In genomic region chr12:104501115-104501514, GRCh38 we compare ENCODE assay signal across 16 cellular contexts.
"Had no signal": no experiment of that assay in that cellular context is flagged by ENCODE, and none has a peak within 500 bp of the region (broad histone marks: within the 10 kb centered on the region; RNA-seq: fewer than 3 reads in every experiment).

No MANE protein-coding gene starts in this region.

- H3K27ac Mint-ChIP-seq: activated CD4-positive, alpha-beta memory T cell treated with anti-CD3 and anti-CD28 coated beads for 36 hours; endodermal cell; memory B cell had no signal

- H3K27me3 ChIP-seq: gastroesophageal sphincter, sigmoid colon, upper lobe of left lung had no signal

- H3K9me3 ChIP-seq: gastroesophageal sphincter, sigmoid colon, upper lobe of left lung had no signal

- H3K4me2 ChIP-seq: smooth muscle cell had no signal

- H3K27ac ChIP-seq: gastroesophageal sphincter, sigmoid colon, upper lobe of left lung had no signal

- H3K36me3 Mint-ChIP-seq: activated CD4-positive, alpha-beta memory T cell treated with anti-CD3 and anti-CD28 coated beads for 36 hours had no signal

- ATAC-seq: gastroesophageal sphincter had no signal

- H3K9me3 Mint-ChIP-seq: activated B cell treated with CpG ODN at 0.5 μM for 24 hours; activated CD4-positive, alpha-beta memory T cell treated with anti-CD3 and anti-CD28 coated beads for 36 hours; activated naive CD4-positive, alpha-beta T cell treated with anti-CD3 and anti-CD28 coated beads, Interleukin-2, amount 50 U/mL, for 72 hours; activated T-helper 1 cell treated with anti-CD3 and anti-CD28 coated beads, Interleukin-12 subunit alpha, Interleukin-12 subunit beta, Interleukin-2, Interleukin-4 antibody, amounts not matched to agents 30 ng/mL and 10 ng/mL and 1 ng/mL, durations not matched to agents 14 hours and 24 hours and 36 hours; endodermal cell; memory B cell had no signal

- H3K4me3 Mint-ChIP-seq: activated B cell treated with CpG ODN at 0.5 μM for 24 hours; activated CD4-positive, alpha-beta memory T cell treated with anti-CD3 and anti-CD28 coated beads for 36 hours; activated T-helper 1 cell treated with anti-CD3 and anti-CD28 coated beads, Interleukin-12 subunit alpha, Interleukin-12 subunit beta, Interleukin-2, Interleukin-4 antibody, amounts not matched to agents 30 ng/mL and 10 ng/mL and 1 ng/mL, durations not matched to agents 14 hours and 24 hours and 36 hours; endodermal cell; memory B cell had no signal

- H3K36me3 ChIP-seq: gastroesophageal sphincter, sigmoid colon, upper lobe of left lung had no signal

- DNase-seq: activated B cell treated with CpG ODN at 0.5 μM for 24 hours; central memory CD4-positive, alpha-beta T cell; endodermal cell; head of caudate nucleus; hypothalamus; occipital lobe; sigmoid colon; stimulated activated naive CD4-positive, alpha-beta T cell; T-helper 1 cell had no signal

- H3K27me3 Mint-ChIP-seq: activated B cell treated with CpG ODN at 0.5 μM for 24 hours; activated CD4-positive, alpha-beta memory T cell treated with anti-CD3 and anti-CD28 coated beads for 36 hours; memory B cell had no signal

- H3K4me3 ChIP-seq: gastroesophageal sphincter, sigmoid colon, smooth muscle cell, upper lobe of left lung had no signal
